In genomic region chr1:156487862-156488261, GRCh38 we compare ENCODE assay signal across 9 cellular contexts. TPM values are rescaled to one million over a fixed set of nuclear protein-coding genes. Genes with fewer than 3 reads are reported as not detected.
DNase-seq lines count a peak whose midpoint lies in the region; ATAC-seq lines count a peak whose summit lies in the region.
"Had no signal": no experiment of that assay in that cellular context is flagged by ENCODE, and none has a peak within 500 bp of the region (broad histone marks: within the 10 kb centered on the region; RNA-seq: fewer than 3 reads in every experiment).

No MANE protein-coding gene starts in this region.

- H3K27me3 Mint-ChIP-seq in activated CD4-positive, alpha-beta T cell treated with anti-CD3 and anti-CD28 coated beads for 36 hours = no peaks in the 10 kb centered on the region
- H3K27me3 Mint-ChIP-seq in central memory CD8-positive, alpha-beta T cell = no peaks in the 10 kb centered on the region
- H3K27me3 Mint-ChIP-seq in stimulated activated naive CD8-positive, alpha-beta T cell treated with anti-CD3 and anti-CD28 coated beads, Interleukin-15, amount 100 ng/mL, for 72 hours = no peaks in the 10 kb centered on the region

- POLR2A ChIA-PET in activated CD4-positive, alpha-beta T cell treated with anti-CD3 and anti-CD28 coated beads for 36 hours (lab: Charles Lee) = interaction anchor here (2.6 kb wide), 1 partner anchor 31 kb away, joined by 7 read pairs; no protein-coding TSS in a partner anchor

- H3K4me3 Mint-ChIP-seq in activated CD4-positive, alpha-beta T cell treated with anti-CD3 and anti-CD28 coated beads for 36 hours = peak overlapping the region; percentile 34
- H3K4me3 Mint-ChIP-seq in central memory CD8-positive, alpha-beta T cell = peak overlapping the region; percentile 70
- H3K4me3 Mint-ChIP-seq in stimulated activated naive CD8-positive, alpha-beta T cell treated with anti-CD3 and anti-CD28 coated beads, Interleukin-15, amount 100 ng/mL, for 72 hours = peak overlapping the region; percentile 66 to 84

- peak; percentile 68 for DNase-seq in activated CD4-positive, alpha-beta T cell treated with anti-CD3 and anti-CD28 coated beads for 36 hours
- DNase-seq in activated CD4-positive, alpha-beta T cell treated with anti-CD3 and anti-CD28 coated beads, Interleukin-2, amount 50 U/mL, for 4 hours = no peak
- DNase-seq in HK-2 (ENCODE audit: unreplicated experiment) (peak; percentile 69), NCI-H524 (lab: John Stamatoyannopoulos, UW) (no peak), RKO (ENCODE audit: low spot score) (no peak), kidney glomerular epithelial cell (lab: John Stamatoyannopoulos, UW) (no peak)
- no peak for DNase-seq in central memory CD8-positive, alpha-beta T cell (ENCODE audit: low spot score in 2 of 2)
- peak; percentile 44 to 75 for DNase-seq in stimulated activated naive CD8-positive, alpha-beta T cell treated with anti-CD3 and anti-CD28 coated beads, Interleukin-15, amount 100 ng/mL, for 72 hours
- DNase-seq: NCI-H2107 had no signal

- intact Hi-C loops in activated CD4-positive, alpha-beta T cell treated with anti-CD3 and anti-CD28 coated beads for 36 hours (cut with DNase I, micrococcal nuclease) = loop anchor here in 1 of 2 experiments (1.0 kb wide), 1 partner anchor 12 kb away; the partner anchor contains the start of gene MEF2D

- ATAC-seq in activated CD4-positive, alpha-beta T cell treated with anti-CD3 and anti-CD28 coated beads for 36 hours = peak; percentile 70
- ATAC-seq in central memory CD8-positive, alpha-beta T cell (replicated peaks; ENCODE audit: extremely low read depth, poor library complexity, severe bottlenecking) = peak; percentile 16
- peak; percentile 84 for ATAC-seq in stimulated activated naive CD8-positive, alpha-beta T cell treated with anti-CD3 and anti-CD28 coated beads, Interleukin-15, amount 100 ng/mL, for 72 hours

- H3K4me1 Mint-ChIP-seq in activated CD4-positive, alpha-beta T cell treated with anti-CD3 and anti-CD28 coated beads for 36 hours = peaks cover 81% of the 10 kb centered on the region
- H3K4me1 Mint-ChIP-seq in central memory CD8-positive, alpha-beta T cell = peaks cover 88% of the 10 kb centered on the region
- H3K4me1 Mint-ChIP-seq in stimulated activated naive CD8-positive, alpha-beta T cell treated with anti-CD3 and anti-CD28 coated beads, Interleukin-15, amount 100 ng/mL, for 72 hours = peaks cover 91% of the 10 kb centered on the region

- H3K27ac Mint-ChIP-seq in activated CD4-positive, alpha-beta T cell treated with anti-CD3 and anti-CD28 coated beads for 36 hours = peak overlapping the region; percentile 72
- peak overlapping the region; percentile 94 for H3K27ac Mint-ChIP-seq in central memory CD8-positive, alpha-beta T cell (ENCODE audit: low read depth)
- peak overlapping the region; percentile 51 to 69 for H3K27ac Mint-ChIP-seq in stimulated activated naive CD8-positive, alpha-beta T cell treated with anti-CD3 and anti-CD28 coated beads, Interleukin-15, amount 100 ng/mL, for 72 hours

- CTCF ChIA-PET in activated CD4-positive, alpha-beta T cell treated with anti-CD3 and anti-CD28 coated beads for 36 hours (lab: Charles Lee) = interaction anchor here (0.6 to 10.0 kb wide), 3 partner anchors 14 to 42 kb away, joined by 3 to 63 read pairs (median 4); partner anchors contain the start of gene MEF2D

- H3K9me3 Mint-ChIP-seq in activated CD4-positive, alpha-beta T cell treated with anti-CD3 and anti-CD28 coated beads for 36 hours (ENCODE audit: low read depth) = no peaks in the 10 kb centered on the region
- no peaks in the 10 kb centered on the region for H3K9me3 Mint-ChIP-seq in central memory CD8-positive, alpha-beta T cell
- no peaks in the 10 kb centered on the region for H3K9me3 Mint-ChIP-seq in stimulated activated naive CD8-positive, alpha-beta T cell treated with anti-CD3 and anti-CD28 coated beads, Interleukin-15, amount 100 ng/mL, for 72 hours

- peaks cover 10% of the 10 kb centered on the region for H3K36me3 Mint-ChIP-seq in activated CD4-positive, alpha-beta T cell treated with anti-CD3 and anti-CD28 coated beads for 36 hours (ENCODE audit: low read depth)
- peaks cover 30% of the 10 kb centered on the region for H3K36me3 Mint-ChIP-seq in central memory CD8-positive, alpha-beta T cell (ENCODE audit: insufficient read depth)

RNA-seq across cellular contexts. Expression of gene MEF2D, which starts 12.7 kb away (rescaled TPM):
- total RNA-seq in activated CD4-positive, alpha-beta T cell treated with anti-CD3 and anti-CD28 coated beads for 36 hours = 10 to 100 TPM; 32.1 to 33.6 TPM

Comparison
In these comparisons a context has a peak if more than half of its experiments do, and no peak if none do; other contexts are left out.
1. DNase-seq: peak in activated CD4-positive, alpha-beta T cell treated with anti-CD3 and anti-CD28 coated beads for 36 hours (single experiment), HK-2 (single experiment) and stimulated activated naive CD8-positive, alpha-beta T cell treated with anti-CD3 and anti-CD28 coated beads, Interleukin-15, amount 100 ng/mL, for 72 hours (2 of 2); none in activated CD4-positive, alpha-beta T cell treated with anti-CD3 and anti-CD28 coated beads, Interleukin-2, amount 50 U/mL, for 4 hours (0 of 2), central memory CD8-positive, alpha-beta T cell (0 of 2), NCI-H524 (0 of 2), RKO (single experiment) and kidney glomerular epithelial cell (single experiment).
2. ATAC-seq: peak in every context shown above with its lines; median percentile 84 in stimulated activated naive CD8-positive, alpha-beta T cell treated with anti-CD3 and anti-CD28 coated beads, Interleukin-15, amount 100 ng/mL, for 72 hours; 70 in activated CD4-positive, alpha-beta T cell treated with anti-CD3 and anti-CD28 coated beads for 36 hours; 16 in central memory CD8-positive, alpha-beta T cell.
3. Peak in every context shown above with its lines, with median percentiles within 50 percentile points of each other: H3K27ac Mint-ChIP-seq and H3K4me3 Mint-ChIP-seq.